1 cellular context compared by ENCODE assay signal in the genomic region with DNA sequence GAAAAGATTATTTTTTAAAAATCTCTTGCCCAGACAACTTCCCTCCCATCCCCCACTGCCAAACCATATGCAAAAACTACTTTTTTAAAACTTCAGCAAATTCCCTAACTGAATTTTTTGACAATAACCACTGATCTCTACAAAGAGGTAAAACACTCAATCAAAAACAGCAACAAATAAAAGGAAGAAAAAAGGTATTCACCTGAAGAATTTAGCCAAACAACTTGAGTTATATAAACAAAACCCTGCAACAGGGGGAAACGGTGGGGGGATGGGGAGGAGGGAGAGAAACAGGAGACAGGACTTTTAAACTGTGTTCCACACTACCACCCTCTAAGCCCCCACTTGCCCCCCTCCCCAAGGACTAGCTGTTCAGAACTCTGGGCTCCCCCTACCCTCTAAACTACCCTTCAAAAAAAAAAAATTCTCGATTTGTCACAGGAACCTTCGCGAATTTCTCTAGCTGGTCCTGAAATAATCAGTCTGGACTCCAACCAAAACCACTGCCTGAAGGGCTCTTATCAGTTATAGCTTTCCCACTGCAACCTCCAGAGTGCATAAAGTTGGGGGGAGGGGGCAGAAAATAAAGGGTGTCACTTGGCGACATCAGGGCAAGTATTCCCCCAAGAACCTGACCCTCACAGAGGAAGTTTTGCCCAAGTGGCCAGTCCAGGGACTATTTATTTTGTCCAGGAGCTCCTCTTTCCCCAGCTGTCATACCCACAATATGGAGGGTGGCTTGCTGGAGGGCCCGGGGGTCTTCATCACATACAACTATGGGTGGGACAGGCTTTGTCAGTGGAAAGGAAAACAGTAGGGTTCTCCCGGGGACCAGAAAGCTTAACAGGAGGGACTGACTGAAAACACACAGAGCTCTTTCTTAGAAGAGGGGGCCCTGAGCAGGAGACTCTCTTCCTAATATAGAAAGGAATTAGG.
A peak's percentile ranks its signal among the peaks of the same experiment; 100 is the strongest.
TF ChIP-seq lines count a peak whose summit lies in the region.

No MANE protein-coding gene starts in this region.

TF ChIP-seq in K562, 482 proteins besides CTCF, POLR2A, EP300 and RAD21 (continued from another document and continues in another):
- TF ChIP-seq, protein P1, sequence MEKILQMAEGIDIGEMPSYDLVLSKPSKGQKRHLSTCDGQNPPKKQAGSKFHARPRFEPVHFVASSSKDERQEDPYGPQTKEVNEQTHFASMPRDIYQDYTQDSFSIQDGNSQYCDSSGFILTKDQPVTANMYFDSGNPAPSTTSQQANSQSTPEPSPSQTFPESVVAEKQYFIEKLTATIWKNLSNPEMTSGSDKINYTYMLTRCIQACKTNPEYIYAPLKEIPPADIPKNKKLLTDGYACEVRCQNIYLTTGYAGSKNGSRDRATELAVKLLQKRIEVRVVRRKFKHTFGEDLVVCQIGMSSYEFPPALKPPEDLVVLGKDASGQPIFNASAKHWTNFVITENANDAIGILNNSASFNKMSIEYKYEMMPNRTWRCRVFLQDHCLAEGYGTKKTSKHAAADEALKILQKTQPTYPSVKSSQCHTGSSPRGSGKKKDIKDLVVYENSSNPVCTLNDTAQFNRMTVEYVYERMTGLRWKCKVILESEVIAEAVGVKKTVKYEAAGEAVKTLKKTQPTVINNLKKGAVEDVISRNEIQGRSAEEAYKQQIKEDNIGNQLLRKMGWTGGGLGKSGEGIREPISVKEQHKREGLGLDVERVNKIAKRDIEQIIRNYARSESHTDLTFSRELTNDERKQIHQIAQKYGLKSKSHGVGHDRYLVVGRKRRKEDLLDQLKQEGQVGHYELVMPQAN (IDR thresholded peaks at IDR 0.05; ENCODE audit: borderline replicate concordance) = 0 out of 2 replicates have a peak, but pooled peaks have one; percentile 36
- TF ChIP-seq, protein P2, sequence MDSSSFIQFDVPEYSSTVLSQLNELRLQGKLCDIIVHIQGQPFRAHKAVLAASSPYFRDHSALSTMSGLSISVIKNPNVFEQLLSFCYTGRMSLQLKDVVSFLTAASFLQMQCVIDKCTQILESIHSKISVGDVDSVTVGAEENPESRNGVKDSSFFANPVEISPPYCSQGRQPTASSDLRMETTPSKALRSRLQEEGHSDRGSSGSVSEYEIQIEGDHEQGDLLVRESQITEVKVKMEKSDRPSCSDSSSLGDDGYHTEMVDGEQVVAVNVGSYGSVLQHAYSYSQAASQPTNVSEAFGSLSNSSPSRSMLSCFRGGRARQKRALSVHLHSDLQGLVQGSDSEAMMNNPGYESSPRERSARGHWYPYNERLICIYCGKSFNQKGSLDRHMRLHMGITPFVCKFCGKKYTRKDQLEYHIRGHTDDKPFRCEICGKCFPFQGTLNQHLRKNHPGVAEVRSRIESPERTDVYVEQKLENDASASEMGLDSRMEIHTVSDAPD (CRISPR knock-in tag; IDR thresholded peaks at IDR 0.05) = no peak
- TF ChIP-seq ZNF764 (CRISPR knock-in tag; IDR thresholded peaks at IDR 0.05; ENCODE audit: low read depth) = no peak
- peak; percentile 58; the same call in 1 of the 2 replicates for TF ChIP-seq SMARCE1 (IDR thresholded peaks at IDR 0.05)
- peak; percentile 35; the same call in 1 of the 2 replicates for TF ChIP-seq BACH1 (tag; IDR thresholded peaks at IDR 0.05)
- no peak for TF ChIP-seq SIX5 (IDR thresholded peaks at IDR 0.05; ENCODE audit: borderline replicate concordance in 1 of 2, insufficient read depth in 1 of 2, low read depth in 1 of 2, low read length in 2 of 2)
- 0 out of 4 replicates have a peak, but pooled peaks of 1 of the 2 experiments have one; percentile 32 for TF ChIP-seq ARNT (IDR thresholded peaks at IDR 0.05)
- TF ChIP-seq POLR3A (IDR thresholded peaks at IDR 0.05; ENCODE audit: borderline replicate concordance, extremely low read depth, insufficient read depth, insufficient read length) = no peak
- TF ChIP-seq, protein P3, sequence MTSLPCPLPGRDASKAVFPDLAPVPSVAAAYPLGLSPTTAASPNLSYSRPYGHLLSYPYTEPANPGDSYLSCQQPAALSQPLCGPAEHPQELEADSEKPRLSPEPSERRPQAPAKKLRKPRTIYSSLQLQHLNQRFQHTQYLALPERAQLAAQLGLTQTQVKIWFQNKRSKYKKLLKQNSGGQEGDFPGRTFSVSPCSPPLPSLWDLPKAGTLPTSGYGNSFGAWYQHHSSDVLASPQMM (CRISPR knock-in tag; IDR thresholded peaks at IDR 0.05) = no peak
- TF ChIP-seq, protein P4, sequence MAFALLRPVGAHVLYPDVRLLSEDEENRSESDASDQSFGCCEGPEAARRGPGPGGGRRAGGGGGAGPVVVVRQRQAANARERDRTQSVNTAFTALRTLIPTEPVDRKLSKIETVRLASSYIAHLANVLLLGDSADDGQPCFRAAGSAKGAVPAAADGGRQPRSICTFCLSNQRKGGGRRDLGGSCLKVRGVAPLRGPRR (CRISPR knock-in tag; IDR thresholded peaks at IDR 0.05) = no peak
- TF ChIP-seq ZBTB7A (IDR thresholded peaks at IDR 0.05; ENCODE audit: borderline replicate concordance, control insufficient read depth, low read depth, low read length) = peak; percentile 68; the same call in 1 of the 2 replicates
- peak; percentile 33; the same call in 1 of the 2 replicates for TF ChIP-seq CBFA2T2 (conservative IDR thresholded peaks at IDR 0.05)
- TF ChIP-seq ELF2 (CRISPR knock-in tag; IDR thresholded peaks at IDR 0.05) = 0 out of 2 replicates have a peak, but pooled peaks have one; percentile 44
- no peak for TF ChIP-seq KLF10 (CRISPR knock-in tag; IDR thresholded peaks at IDR 0.05)
- peak in 1 of 2 experiments; percentile 15; a peak in 1 of 4 replicates for TF ChIP-seq MAZ (CRISPR knock-in tag; conservative IDR thresholded peaks at IDR 0.05 in 1 of 2, IDR thresholded peaks at IDR 0.05 in 1 of 2)
- TF ChIP-seq, protein P5, sequence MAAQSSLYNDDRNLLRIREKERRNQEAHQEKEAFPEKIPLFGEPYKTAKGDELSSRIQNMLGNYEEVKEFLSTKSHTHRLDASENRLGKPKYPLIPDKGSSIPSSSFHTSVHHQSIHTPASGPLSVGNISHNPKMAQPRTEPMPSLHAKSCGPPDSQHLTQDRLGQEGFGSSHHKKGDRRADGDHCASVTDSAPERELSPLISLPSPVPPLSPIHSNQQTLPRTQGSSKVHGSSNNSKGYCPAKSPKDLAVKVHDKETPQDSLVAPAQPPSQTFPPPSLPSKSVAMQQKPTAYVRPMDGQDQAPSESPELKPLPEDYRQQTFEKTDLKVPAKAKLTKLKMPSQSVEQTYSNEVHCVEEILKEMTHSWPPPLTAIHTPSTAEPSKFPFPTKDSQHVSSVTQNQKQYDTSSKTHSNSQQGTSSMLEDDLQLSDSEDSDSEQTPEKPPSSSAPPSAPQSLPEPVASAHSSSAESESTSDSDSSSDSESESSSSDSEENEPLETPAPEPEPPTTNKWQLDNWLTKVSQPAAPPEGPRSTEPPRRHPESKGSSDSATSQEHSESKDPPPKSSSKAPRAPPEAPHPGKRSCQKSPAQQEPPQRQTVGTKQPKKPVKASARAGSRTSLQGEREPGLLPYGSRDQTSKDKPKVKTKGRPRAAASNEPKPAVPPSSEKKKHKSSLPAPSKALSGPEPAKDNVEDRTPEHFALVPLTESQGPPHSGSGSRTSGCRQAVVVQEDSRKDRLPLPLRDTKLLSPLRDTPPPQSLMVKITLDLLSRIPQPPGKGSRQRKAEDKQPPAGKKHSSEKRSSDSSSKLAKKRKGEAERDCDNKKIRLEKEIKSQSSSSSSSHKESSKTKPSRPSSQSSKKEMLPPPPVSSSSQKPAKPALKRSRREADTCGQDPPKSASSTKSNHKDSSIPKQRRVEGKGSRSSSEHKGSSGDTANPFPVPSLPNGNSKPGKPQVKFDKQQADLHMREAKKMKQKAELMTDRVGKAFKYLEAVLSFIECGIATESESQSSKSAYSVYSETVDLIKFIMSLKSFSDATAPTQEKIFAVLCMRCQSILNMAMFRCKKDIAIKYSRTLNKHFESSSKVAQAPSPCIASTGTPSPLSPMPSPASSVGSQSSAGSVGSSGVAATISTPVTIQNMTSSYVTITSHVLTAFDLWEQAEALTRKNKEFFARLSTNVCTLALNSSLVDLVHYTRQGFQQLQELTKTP (IDR thresholded peaks at IDR 0.05; ENCODE audit: low read depth in 1 of 2, partially characterized antibody in 2 of 2) = peak in 1 of 2 experiments; percentile 16
- no peak for TF ChIP-seq RHOXF2B (CRISPR knock-in tag; conservative IDR thresholded peaks at IDR 0.05)
- TF ChIP-seq, protein P6, sequence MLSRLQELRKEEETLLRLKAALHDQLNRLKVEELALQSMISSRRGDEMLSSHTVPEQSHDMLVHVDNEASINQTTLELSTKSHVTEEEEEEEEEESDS (CRISPR knock-in tag; IDR thresholded peaks at IDR 0.05) = no peak
- 0 out of 2 replicates have a peak, but pooled peaks have one; percentile 30 for TF ChIP-seq ZNF384 (IDR thresholded peaks at IDR 0.05; ENCODE audit: low read depth, low read length)
- peak in 1 of 2 experiments; percentile 42; a peak in 2 of 4 replicates for TF ChIP-seq TBL1XR1 (IDR thresholded peaks at IDR 0.05; ENCODE audit: low read length in 2 of 2)
- TF ChIP-seq TCF3 (CRISPR knock-in tag; IDR thresholded peaks at IDR 0.05) = no peak
- TF ChIP-seq, protein P7, sequence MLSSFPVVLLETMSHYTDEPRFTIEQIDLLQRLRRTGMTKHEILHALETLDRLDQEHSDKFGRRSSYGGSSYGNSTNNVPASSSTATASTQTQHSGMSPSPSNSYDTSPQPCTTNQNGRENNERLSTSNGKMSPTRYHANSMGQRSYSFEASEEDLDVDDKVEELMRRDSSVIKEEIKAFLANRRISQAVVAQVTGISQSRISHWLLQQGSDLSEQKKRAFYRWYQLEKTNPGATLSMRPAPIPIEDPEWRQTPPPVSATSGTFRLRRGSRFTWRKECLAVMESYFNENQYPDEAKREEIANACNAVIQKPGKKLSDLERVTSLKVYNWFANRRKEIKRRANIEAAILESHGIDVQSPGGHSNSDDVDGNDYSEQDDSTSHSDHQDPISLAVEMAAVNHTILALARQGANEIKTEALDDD (IDR thresholded peaks at IDR 0.05) = peak; percentile 51; the same call in 1 of the 2 replicates
- TF ChIP-seq RBBP5 (IDR thresholded peaks at IDR 0.05; ENCODE audit: borderline replicate concordance, insufficient read depth, low read length, poor library complexity, severe bottlenecking) = peak; percentile 34
- TF ChIP-seq, protein P8, sequence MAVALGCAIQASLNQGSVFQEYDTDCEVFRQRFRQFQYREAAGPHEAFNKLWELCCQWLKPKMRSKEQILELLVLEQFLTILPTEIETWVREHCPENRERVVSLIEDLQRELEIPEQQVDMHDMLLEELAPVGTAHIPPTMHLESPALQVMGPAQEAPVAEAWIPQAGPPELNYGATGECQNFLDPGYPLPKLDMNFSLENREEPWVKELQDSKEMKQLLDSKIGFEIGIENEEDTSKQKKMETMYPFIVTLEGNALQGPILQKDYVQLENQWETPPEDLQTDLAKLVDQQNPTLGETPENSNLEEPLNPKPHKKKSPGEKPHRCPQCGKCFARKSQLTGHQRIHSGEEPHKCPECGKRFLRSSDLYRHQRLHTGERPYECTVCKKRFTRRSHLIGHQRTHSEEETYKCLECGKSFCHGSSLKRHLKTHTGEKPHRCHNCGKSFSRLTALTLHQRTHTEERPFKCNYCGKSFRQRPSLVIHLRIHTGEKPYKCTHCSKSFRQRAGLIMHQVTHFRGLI (CRISPR knock-in tag; IDR thresholded peaks at IDR 0.05) = no peak
- TF ChIP-seq ZNF766 (CRISPR knock-in tag; conservative IDR thresholded peaks at IDR 0.05) = 0 out of 2 replicates have a peak, but pooled peaks have one; percentile 46
- 0 out of 2 replicates have a peak, but pooled peaks have one; percentile 70 for TF ChIP-seq ZC3H4 (CRISPR knock-in tag; IDR thresholded peaks at IDR 0.05; ENCODE audit: borderline replicate concordance)
- TF ChIP-seq HCFC1 (IDR thresholded peaks at IDR 0.05; ENCODE audit: low read depth, low read length) = 0 out of 2 replicates have a peak, but pooled peaks have one; percentile 20
- no peak for TF ChIP-seq NONO (IDR thresholded peaks at IDR 0.05; ENCODE audit: low read depth in 2 of 2, low read length in 1 of 2)
- TF ChIP-seq HDAC2 (IDR thresholded peaks at IDR 0.05) = 0 out of 2 replicates have a peak, but pooled peaks have one; percentile 38
- TF ChIP-seq GATAD2B (IDR thresholded peaks at IDR 0.05; ENCODE audit: borderline replicate concordance) = no peak
- TF ChIP-seq SMARCA5 (IDR thresholded peaks at IDR 0.05) = 0 out of 2 replicates have a peak, but pooled peaks have one; percentile 18
- TF ChIP-seq MBD2 (IDR thresholded peaks at IDR 0.05; ENCODE audit: borderline replicate concordance, low read depth) = peak; percentile 51; the same call in 1 of the 2 replicates
- TF ChIP-seq PYGO2 (tag; IDR thresholded peaks at IDR 0.05) = no peak
- TF ChIP-seq, protein P9, sequence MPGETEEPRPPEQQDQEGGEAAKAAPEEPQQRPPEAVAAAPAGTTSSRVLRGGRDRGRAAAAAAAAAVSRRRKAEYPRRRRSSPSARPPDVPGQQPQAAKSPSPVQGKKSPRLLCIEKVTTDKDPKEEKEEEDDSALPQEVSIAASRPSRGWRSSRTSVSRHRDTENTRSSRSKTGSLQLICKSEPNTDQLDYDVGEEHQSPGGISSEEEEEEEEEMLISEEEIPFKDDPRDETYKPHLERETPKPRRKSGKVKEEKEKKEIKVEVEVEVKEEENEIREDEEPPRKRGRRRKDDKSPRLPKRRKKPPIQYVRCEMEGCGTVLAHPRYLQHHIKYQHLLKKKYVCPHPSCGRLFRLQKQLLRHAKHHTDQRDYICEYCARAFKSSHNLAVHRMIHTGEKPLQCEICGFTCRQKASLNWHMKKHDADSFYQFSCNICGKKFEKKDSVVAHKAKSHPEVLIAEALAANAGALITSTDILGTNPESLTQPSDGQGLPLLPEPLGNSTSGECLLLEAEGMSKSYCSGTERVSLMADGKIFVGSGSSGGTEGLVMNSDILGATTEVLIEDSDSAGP (CRISPR knock-in tag; IDR thresholded peaks at IDR 0.05) = no peak
- 0 out of 4 replicates have a peak, but pooled peaks of 1 of the 2 experiments have one; percentile 8 for TF ChIP-seq TEAD1 (CRISPR knock-in tag; IDR thresholded peaks at IDR 0.05)
- TF ChIP-seq DPF2 (IDR thresholded peaks at IDR 0.05) = peak; percentile 63
- TF ChIP-seq, protein P10, sequence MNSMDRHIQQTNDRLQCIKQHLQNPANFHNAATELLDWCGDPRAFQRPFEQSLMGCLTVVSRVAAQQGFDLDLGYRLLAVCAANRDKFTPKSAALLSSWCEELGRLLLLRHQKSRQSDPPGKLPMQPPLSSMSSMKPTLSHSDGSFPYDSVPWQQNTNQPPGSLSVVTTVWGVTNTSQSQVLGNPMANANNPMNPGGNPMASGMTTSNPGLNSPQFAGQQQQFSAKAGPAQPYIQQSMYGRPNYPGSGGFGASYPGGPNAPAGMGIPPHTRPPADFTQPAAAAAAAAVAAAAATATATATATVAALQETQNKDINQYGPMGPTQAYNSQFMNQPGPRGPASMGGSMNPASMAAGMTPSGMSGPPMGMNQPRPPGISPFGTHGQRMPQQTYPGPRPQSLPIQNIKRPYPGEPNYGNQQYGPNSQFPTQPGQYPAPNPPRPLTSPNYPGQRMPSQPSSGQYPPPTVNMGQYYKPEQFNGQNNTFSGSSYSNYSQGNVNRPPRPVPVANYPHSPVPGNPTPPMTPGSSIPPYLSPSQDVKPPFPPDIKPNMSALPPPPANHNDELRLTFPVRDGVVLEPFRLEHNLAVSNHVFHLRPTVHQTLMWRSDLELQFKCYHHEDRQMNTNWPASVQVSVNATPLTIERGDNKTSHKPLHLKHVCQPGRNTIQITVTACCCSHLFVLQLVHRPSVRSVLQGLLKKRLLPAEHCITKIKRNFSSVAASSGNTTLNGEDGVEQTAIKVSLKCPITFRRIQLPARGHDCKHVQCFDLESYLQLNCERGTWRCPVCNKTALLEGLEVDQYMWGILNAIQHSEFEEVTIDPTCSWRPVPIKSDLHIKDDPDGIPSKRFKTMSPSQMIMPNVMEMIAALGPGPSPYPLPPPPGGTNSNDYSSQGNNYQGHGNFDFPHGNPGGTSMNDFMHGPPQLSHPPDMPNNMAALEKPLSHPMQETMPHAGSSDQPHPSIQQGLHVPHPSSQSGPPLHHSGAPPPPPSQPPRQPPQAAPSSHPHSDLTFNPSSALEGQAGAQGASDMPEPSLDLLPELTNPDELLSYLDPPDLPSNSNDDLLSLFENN (IDR thresholded peaks at IDR 0.05; ENCODE audit: low read depth in 2 of 2, low read length in 2 of 2) = peak in 1 of 2 experiments; percentile 14; a peak in 1 of 4 replicates
